ENCODE assay signal across 23 cellular contexts in genomic region chr13:73844986-73845385, GRCh38.
"Had no signal": no experiment of that assay in that cellular context is flagged by ENCODE, and none has a peak within 500 bp of the region (broad histone marks: within the 10 kb centered on the region; RNA-seq: fewer than 3 reads in every experiment).

No MANE protein-coding gene starts in this region.

- ATAC-seq: activated CD8-positive, alpha-beta T cell treated with anti-CD3 and anti-CD28 coated beads for 36 hours; activated naive CD4-positive, alpha-beta T cell treated with anti-CD3 and anti-CD28 coated beads, Interleukin-2, amount 50 U/mL, for 72 hours; activated T-cell treated with anti-CD3 and anti-CD28 coated beads, Interleukin-2, amount 50 U/mL, for 4 hours; effector memory CD8-positive, alpha-beta T cell; T-helper 17 cell had no signal

- H3K27ac ChIP-seq: left ventricle myocardium inferior, right atrium auricular region, skin epidermis, transverse colon, WERI-Rb-1 had no signal

- H3K27ac Mint-ChIP-seq: activated CD8-positive, alpha-beta T cell treated with anti-CD3 and anti-CD28 coated beads for 36 hours; nephron; progenitor cell of endocrine pancreas; T-helper 17 cell had no signal

- H3K36me3 ChIP-seq: right atrium auricular region, transverse colon, WERI-Rb-1 had no signal

- H3K4me1 ChIP-seq: right atrium auricular region, transverse colon had no signal

- H3K27me3 ChIP-seq: right atrium auricular region, transverse colon had no signal

- H3K9me3 Mint-ChIP-seq: activated CD8-positive, alpha-beta T cell treated with anti-CD3 and anti-CD28 coated beads for 36 hours; activated T-cell treated with anti-CD3 and anti-CD28 coated beads, Interleukin-2, amount 50 U/mL, for 4 hours; effector memory CD8-positive, alpha-beta T cell; nephron had no signal

- H3K4me3 Mint-ChIP-seq: activated CD8-positive, alpha-beta T cell treated with anti-CD3 and anti-CD28 coated beads for 36 hours; activated T-cell treated with anti-CD3 and anti-CD28 coated beads, Interleukin-2, amount 50 U/mL, for 4 hours; effector memory CD8-positive, alpha-beta T cell; nephron; T-helper 17 cell had no signal

- H3K9me3 ChIP-seq: left ventricle myocardium inferior, right atrium auricular region, transverse colon had no signal

- H3K27me3 Mint-ChIP-seq: activated CD8-positive, alpha-beta T cell treated with anti-CD3 and anti-CD28 coated beads for 36 hours; effector memory CD8-positive, alpha-beta T cell; progenitor cell of endocrine pancreas; T-helper 17 cell had no signal

- H3K4me3 ChIP-seq: left ventricle myocardium inferior, right atrium auricular region, skin epidermis, transverse colon had no signal

- DNase-seq: activated CD4-positive, alpha-beta T cell treated with anti-CD3 and anti-CD28 coated beads for 4 hours; activated CD8-positive, alpha-beta T cell treated with anti-CD3 and anti-CD28 coated beads for 36 hours; activated effector memory CD4-positive, alpha-beta T cell treated with anti-CD3 and anti-CD28 coated beads, Interleukin-2, amount 50 U/mL, for 16 hours; activated T-cell treated with anti-CD3 and anti-CD28 coated beads, Interleukin-2, amount 50 U/mL, for 4 hours; amygdala; cerebellar nuclear complex; dermis blood vessel endothelial cell; effector memory CD8-positive, alpha-beta T cell; hippocampal formation; kidney; left ventricle myocardium inferior; nucleus accumbens; stimulated activated CD4-positive, alpha-beta T cell treated with anti-CD3 and anti-CD28 coated beads, Interleukin-4, amount 100 ng/mL, for 24 hours; stimulated activated naive CD4-positive, alpha-beta T cell; substantia nigra; T-helper 17 cell; transverse colon; WERI-Rb-1 had no signal
